1 cellular context compared by ENCODE assay signal in the genomic region with DNA sequence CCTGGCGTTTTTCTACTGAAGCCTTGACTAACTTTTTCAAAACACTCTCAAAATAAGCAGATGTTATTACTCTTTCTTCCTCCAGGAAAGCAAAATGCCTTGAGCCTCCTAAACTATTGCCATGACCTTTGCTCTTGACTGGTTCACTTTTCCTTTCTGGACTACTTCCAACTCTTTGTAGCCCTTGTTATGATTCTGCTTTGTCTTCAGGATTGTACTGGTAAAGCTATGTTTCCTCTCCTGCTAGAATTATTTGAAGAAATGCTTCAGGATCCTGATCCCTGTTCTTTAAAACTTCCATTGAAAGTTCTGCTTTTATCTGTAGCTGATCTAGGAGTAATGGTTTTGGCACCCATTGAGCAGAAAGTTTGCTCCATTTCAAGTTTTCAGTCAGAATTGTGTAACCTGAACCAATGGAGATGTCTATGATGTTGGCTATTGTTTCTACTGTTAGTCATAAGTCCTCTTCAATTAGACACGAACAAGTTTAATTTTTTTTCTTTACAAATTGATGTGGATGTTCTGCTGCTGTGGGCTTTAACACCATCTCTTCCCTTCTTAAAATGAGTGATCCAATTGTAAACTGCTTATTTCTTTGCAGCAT.
A peak's percentile ranks its signal among the peaks of the same experiment; 100 is the strongest.
TF ChIP-seq lines count a peak whose summit lies in the region.

No MANE protein-coding gene starts in this region.

TF ChIP-seq in endothelial cell of umbilical vein, 7 proteins besides CTCF, POLR2A, EP300 and RAD21 (continued from another document):
- TF ChIP-seq FOS (IDR thresholded peaks at IDR 0.05; ENCODE audit: borderline replicate concordance, insufficient read depth, low read length), result peak; percentile 23
